1 cellular context compared by ENCODE assay signal in the genomic region with DNA sequence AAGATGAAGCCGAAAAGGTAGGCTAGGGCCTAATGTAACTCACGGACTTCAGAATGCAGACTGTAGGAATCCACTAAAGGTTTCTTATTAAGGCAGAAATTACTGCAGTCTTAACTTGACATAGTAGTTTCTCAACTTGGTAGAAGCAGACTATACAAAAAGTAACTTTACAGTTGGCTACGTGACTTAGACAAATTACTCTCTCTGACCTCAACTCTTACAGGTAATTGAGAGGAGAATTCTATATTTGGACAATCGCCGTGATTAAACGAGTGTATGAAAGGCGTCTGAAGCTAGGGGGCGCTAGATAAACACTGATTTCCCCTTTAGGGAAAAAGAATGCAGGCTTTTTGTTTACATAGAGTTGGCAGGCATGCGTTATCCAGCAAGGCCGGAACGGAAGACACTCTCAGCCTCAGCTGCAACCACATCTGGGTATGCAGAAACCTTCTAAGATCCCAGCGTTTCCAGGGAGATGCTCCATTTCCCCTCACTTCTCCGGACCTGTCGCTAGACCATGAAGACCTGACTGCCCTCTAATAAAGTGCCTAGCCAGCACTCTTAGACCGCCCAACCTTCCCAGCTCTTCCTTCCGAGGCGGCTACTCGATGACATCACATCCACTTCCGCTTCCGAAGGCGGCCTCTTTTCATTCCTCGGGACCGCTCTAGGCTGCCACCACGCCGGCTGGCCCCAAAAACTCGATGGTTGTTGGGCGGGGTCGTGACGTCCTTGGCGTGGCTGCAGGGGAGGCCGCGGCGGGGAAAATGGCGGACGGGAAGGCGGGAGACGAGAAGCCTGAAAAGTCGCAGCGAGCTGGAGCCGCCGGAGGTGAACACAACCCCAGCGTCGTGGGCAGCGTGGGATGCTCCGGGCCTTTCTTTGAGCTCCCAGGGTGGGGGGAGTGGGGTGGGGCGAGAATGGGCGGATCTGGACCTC.
A peak's percentile ranks its signal among the peaks of the same experiment; 100 is the strongest.
TF ChIP-seq lines count a peak whose summit lies in the region.

A gene with protein sequence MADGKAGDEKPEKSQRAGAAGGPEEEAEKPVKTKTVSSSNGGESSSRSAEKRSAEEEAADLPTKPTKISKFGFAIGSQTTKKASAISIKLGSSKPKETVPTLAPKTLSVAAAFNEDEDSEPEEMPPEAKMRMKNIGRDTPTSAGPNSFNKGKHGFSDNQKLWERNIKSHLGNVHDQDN (plus strand): TSS at position 732 of the 939 bp plus-strand sequence. CDS start 36 bp downstream, at position 768.

TF ChIP-seq in H1, 55 proteins besides CTCF, POLR2A, EP300 and RAD21 (continued from another document):
- TF ChIP-seq, protein P1, sequence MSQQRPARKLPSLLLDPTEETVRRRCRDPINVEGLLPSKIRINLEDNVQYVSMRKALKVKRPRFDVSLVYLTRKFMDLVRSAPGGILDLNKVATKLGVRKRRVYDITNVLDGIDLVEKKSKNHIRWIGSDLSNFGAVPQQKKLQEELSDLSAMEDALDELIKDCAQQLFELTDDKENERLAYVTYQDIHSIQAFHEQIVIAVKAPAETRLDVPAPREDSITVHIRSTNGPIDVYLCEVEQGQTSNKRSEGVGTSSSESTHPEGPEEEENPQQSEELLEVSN (IDR thresholded peaks at IDR 0.05) = peak; percentile 38; the same call in 1 of the 2 replicates
- peak; percentile 96 for TF ChIP-seq PHF8 (conservative IDR thresholded peaks at IDR 0.05; ENCODE audit: low read depth, low read length)
- TF ChIP-seq POU5F1 (IDR thresholded peaks at IDR 0.05; ENCODE audit: low read depth, low read length) = no peak
- TF ChIP-seq TBP (IDR thresholded peaks at IDR 0.05; ENCODE audit: low read depth, low read length) = peak; percentile 89
